ENCODE assay signal across 9 cellular contexts in genomic region chr12:55829967-55830600, GRCh38. TPM values are rescaled to one million over a fixed set of nuclear protein-coding genes. Genes with fewer than 3 reads are reported as not detected.
DNase-seq lines count a peak whose midpoint lies in the region; ATAC-seq and TF ChIP-seq lines count a peak whose summit lies in the region.
"Had no signal": no experiment of that assay in that cellular context is flagged by ENCODE, and none has a peak within 500 bp of the region (broad histone marks: within the 10 kb centered on the region; RNA-seq: fewer than 3 reads in every experiment).

No MANE protein-coding gene starts in this region.

- TF ChIP-seq CTCF in DND-41 (IDR thresholded peaks at IDR 0.05; ENCODE audit: borderline replicate concordance, extremely low read depth, low read length, poor library complexity, severe bottlenecking) (peak; percentile 2), mesothelial cell of epicardium (IDR thresholded peaks at IDR 0.05; ENCODE audit: unreplicated experiment) (no peak), testis (IDR thresholded peaks at IDR 0.05) (no peak)

- H3K27me3 ChIP-seq in DND-41 (ENCODE audit: insufficient read depth, low read length, poor library complexity): no peaks in the 10 kb centered on the region
- no peaks in the 10 kb centered on the region for H3K27me3 ChIP-seq in HUES6 (ENCODE audit: control insufficient read depth, insufficient read depth, low read length)
- no peaks in the 10 kb centered on the region for H3K27me3 ChIP-seq in endocrine pancreas (ENCODE audit: control insufficient read depth, insufficient read depth, low read length)
- no peaks in the 10 kb centered on the region for H3K27me3 ChIP-seq in testis

- peak overlapping the region; percentile 96 for H3K4me2 ChIP-seq in DND-41 (ENCODE audit: insufficient read depth, low read length)

- H3K4me1 Mint-ChIP-seq in mesothelial cell of epicardium: peaks cover 39% of the 10 kb centered on the region

- ATAC-seq in DND-41 (ENCODE audit: insufficient read depth, low read depth): peak; percentile 46
- ATAC-seq in GM19467 (IDR thresholded peaks at IDR 0.05; ENCODE audit: unreplicated experiment): peak; percentile 20

- peak overlapping the region; percentile 98 for H3K27ac Mint-ChIP-seq in mesothelial cell of epicardium

- H3K4me3 ChIP-seq in DND-41 (ENCODE audit: low read depth in 1 of 2, low read length in 2 of 2): peak overlapping the region; percentile 78 to 91
- peak overlapping the region; percentile 85 for H3K4me3 ChIP-seq in HUES6 (ENCODE audit: low read depth, low read length)
- peak overlapping the region; percentile 71 for H3K4me3 ChIP-seq in endocrine pancreas (ENCODE audit: control insufficient read depth, insufficient read depth, low read length)
- H3K4me3 ChIP-seq in testis: peak overlapping the region; percentile 88 to 97

- intact Hi-C loops in testis (cut with DNase I; ENCODE audit: low total_unique reads): loop anchor here (10.0 kb wide), 1 partner anchor 95 kb away; the partner anchor contains the start of gene PYM1

- no peaks in the 10 kb centered on the region for H3K27me3 Mint-ChIP-seq in mesothelial cell of epicardium (ENCODE audit: low read depth)

- peaks cover 54% of the 10 kb centered on the region for H3K4me1 ChIP-seq in DND-41 (ENCODE audit: insufficient read depth, low read length)
- peaks cover 27% of the 10 kb centered on the region for H3K4me1 ChIP-seq in HUES6 (ENCODE audit: control insufficient read depth, insufficient read depth, low read length)
- no peaks in the 10 kb centered on the region for H3K4me1 ChIP-seq in endocrine pancreas (ENCODE audit: control insufficient read depth, insufficient read depth, low read length)
- H3K4me1 ChIP-seq in testis: peaks cover 34% of the 10 kb centered on the region

- H3K36me3 ChIP-seq in DND-41 (ENCODE audit: insufficient read depth, low read length): peaks cover 24% of the 10 kb centered on the region
- H3K36me3 ChIP-seq in HUES6 (ENCODE audit: control insufficient read depth, insufficient read depth, low read length): peaks cover 10% of the 10 kb centered on the region
- no peaks in the 10 kb centered on the region for H3K36me3 ChIP-seq in endocrine pancreas (ENCODE audit: control insufficient read depth, insufficient read depth, low read length)
- H3K36me3 ChIP-seq in testis (ENCODE audit: low read depth, missing control alignments): no peaks in the 10 kb centered on the region

- peaks cover 4% of the 10 kb centered on the region for H3K36me3 Mint-ChIP-seq in mesothelial cell of epicardium

- no peak for TF ChIP-seq POLR2A in testis (IDR thresholded peaks at IDR 0.05)

- DNase-seq in DND-41: peak; percentile 46
- DNase-seq in activated CD4-positive, alpha-beta T cell treated with anti-CD3 and anti-CD28 coated beads, Interleukin-2, amount 50 U/mL, for 4 hours: peak; percentile 9 to 10
- DNase-seq in mesothelial cell of epicardium (ENCODE audit: low spot score in 2 of 2, unreplicated experiment in 2 of 2): peak in 1 of 2 experiments; percentile 61
- peak; percentile 66 for DNase-seq in testis
- DNase-seq in DMS53 treated with DMSO at 0.1 percent for 48 hours (lab: John Stamatoyannopoulos, UW; ENCODE audit: unreplicated experiment): no peak

- peak overlapping the region; percentile 83 for H2AFZ ChIP-seq in DND-41 (ENCODE audit: low read depth, low read length)

- H3K27ac ChIP-seq in DND-41 (ENCODE audit: low read length) (peak overlapping the region; percentile 71), HUES6 (ENCODE audit: low read depth, low read length) (peak overlapping the region; percentile 90), testis (peak overlapping the region; percentile 95 to 96)

- no peaks in the 10 kb centered on the region for H3K9me3 Mint-ChIP-seq in mesothelial cell of epicardium

- peaks cover 5% of the 10 kb centered on the region; the same call in 1 of the 2 replicates for H4K20me1 ChIP-seq in DND-41 (ENCODE audit: insufficient read depth, low read length)

- 0% methylated on average over 22 to 37 of the region's 37 CpGs for WGBS in testis, 2 donors

- H3K79me2 ChIP-seq in DND-41 (ENCODE audit: insufficient read depth, low read length): peaks cover 53% of the 10 kb centered on the region

- no peaks in the 10 kb centered on the region for H3K9me3 ChIP-seq in DND-41 (ENCODE audit: insufficient read depth, low read length, severe bottlenecking)
- H3K9me3 ChIP-seq in HUES6 (ENCODE audit: control insufficient read depth, insufficient read depth, low read depth, low read length): no peaks in the 10 kb centered on the region
- no peaks in the 10 kb centered on the region for H3K9me3 ChIP-seq in endocrine pancreas (ENCODE audit: control insufficient read depth, low read length)
- H3K9me3 ChIP-seq in testis: no peaks in the 10 kb centered on the region

- H3K9ac ChIP-seq in DND-41 (ENCODE audit: low read depth, low read length) (peak overlapping the region; percentile 83), HUES6 (ENCODE audit: low read length) (peak overlapping the region; percentile 88), endocrine pancreas (ENCODE audit: control insufficient read depth, insufficient read depth, low read length) (peak overlapping the region; percentile 93)

- peak overlapping the region; percentile 97 for H3K4me3 Mint-ChIP-seq in mesothelial cell of epicardium

RNA-seq across cellular contexts. Expression of gene DNAJC14, which starts 0.7 kb away (rescaled TPM):
- total RNA-seq in mesothelial cell of epicardium (37.8 to 38.5 TPM (median 38.3 TPM) in 3 replicates), testis (10 to 100 TPM; 74.6 to 75.4 TPM)
- 67.6 TPM for polyA plus RNA-seq in testis (ENCODE audit: insufficient read depth, low read depth, low replicate concordance)

RNA-seq across cellular contexts. Expression of gene ORMDL2, which starts 12.2 kb away (rescaled TPM):
- total RNA-seq in mesothelial cell of epicardium (24.8 to 28.3 TPM (median 26.3 TPM) in 3 replicates), testis (10 to 100 TPM; 16.2 to 18.6 TPM)
- polyA plus RNA-seq in testis (ENCODE audit: insufficient read depth, low read depth, low replicate concordance): 82.4 TPM

RNA-seq across cellular contexts. Expression of gene SARNP, which starts 12.6 kb away (rescaled TPM):
- total RNA-seq in mesothelial cell of epicardium: 67.9 to 73.2 TPM (median 71.5 TPM) in 3 replicates
- 10 to 100 TPM; 88.3 to 96.3 TPM for total RNA-seq in testis
- polyA plus RNA-seq in testis (ENCODE audit: insufficient read depth, low read depth, low replicate concordance): 99.2 TPM

RNA-seq across cellular contexts. Expression of gene MMP19, which starts 12.7 kb away (rescaled TPM):
- total RNA-seq in mesothelial cell of epicardium (3.1 to 3.3 TPM (median 3.3 TPM) in 3 replicates), testis (1 to 10 TPM; 1.3 TPM)
- 6.5 TPM for polyA plus RNA-seq in testis (ENCODE audit: insufficient read depth, low read depth, low replicate concordance)
- total RNA-seq: activated CD8-positive, alpha-beta memory T cell treated with anti-CD3 and anti-CD28 coated beads for 36 hours had no signal
